2 cellular contexts compared by ENCODE assay signal in genomic region chr17:17789828-17790672, GRCh38.
TF ChIP-seq lines count a peak whose summit lies in the region.

No MANE protein-coding gene starts in this region.

TF ChIP-seq in A549, 52 proteins besides CTCF, POLR2A, EP300 and RAD21:
- TF ChIP-seq ELK1 (IDR thresholded peaks at IDR 0.05; ENCODE audit: low read depth, low read length) (no peak), TFCP2L1 (CRISPR knock-in tag; IDR thresholded peaks at IDR 0.05) (no peak), SREBF2 (IDR thresholded peaks at IDR 0.05) (no peak)

TF ChIP-seq in GM12878, 131 proteins besides CTCF, POLR2A, EP300 and RAD21:
- TF ChIP-seq NR2F1 (conservative IDR thresholded peaks at IDR 0.05) = peak; percentile 38; the same call in 1 of the 2 replicates
- no peak for TF ChIP-seq SREBF2 (IDR thresholded peaks at IDR 0.05; ENCODE audit: low read length)
- peak; percentile 50; the same call in 1 of the 2 replicates for TF ChIP-seq NR2C1 (IDR thresholded peaks at IDR 0.05)
